36 cellular contexts compared by ENCODE assay signal in genomic region chr5:103333376-103333775, GRCh38.
"Had no signal": no experiment of that assay in that cellular context is flagged by ENCODE, and none has a peak within 500 bp of the region (broad histone marks: within the 10 kb centered on the region; RNA-seq: fewer than 3 reads in every experiment).

No MANE protein-coding gene starts in this region.

- H3K9me3 Mint-ChIP-seq: activated B cell treated with CpG ODN at 0.5 μM for 24 hours; activated CD8-positive, alpha-beta T cell treated with anti-CD3 and anti-CD28 coated beads for 36 hours; activated T-cell treated with anti-CD3 and anti-CD28 coated beads, Interleukin-2, amount 50 U/mL, for 4 hours; activated T-helper 17 cell treated with anti-CD3 and anti-CD28 coated beads, Interleukin-2, amount 50 U/mL, for 72 hours; brain; dendritic cell treated with granulocyte-macrophage colony-stimulating factor and Interleukin-4, amounts not matched to agents 40 ng/mL and 50 ng/mL, for 4 days; T-helper 2 cell treated with Interferon-gamma antibody and Interleukin-4, amounts not matched to agents 5 μg/mL and 100 μg/mL, for 36 hours had no signal

- H3K4me1 ChIP-seq: adrenal gland, breast epithelium, colonic mucosa had no signal

- FAIRE-seq: endometrium, endothelial cell of umbilical vein, frontal cortex had no signal

- DNase-seq: activated B cell treated with CpG ODN at 0.5 μM for 24 hours; activated CD4-positive, alpha-beta T cell treated with anti-CD3 and anti-CD28 coated beads for 48 hours; activated CD4-positive, alpha-beta T cell treated with anti-CD3 and anti-CD28 coated beads, Interleukin-2, amount 50 U/mL, for 1 hour; activated CD4-positive, alpha-beta T cell treated with anti-CD3 and anti-CD28 coated beads, Interleukin-2, amount 50 U/mL, for 48 hours; activated CD8-positive, alpha-beta memory T cell treated with anti-CD3 and anti-CD28 coated beads for 24 hours; activated CD8-positive, alpha-beta T cell treated with anti-CD3 and anti-CD28 coated beads for 36 hours; activated effector memory CD4-positive, alpha-beta T cell treated with Interleukin-2 at 50 U/mL for 16 hours; activated gamma-delta T cell treated with Interleukin-2 at 50 U/mL for 16 hours; activated naive CD4-positive, alpha-beta T cell treated with anti-CD3 and anti-CD28 coated beads, Interleukin-2, amount 50 U/mL, for 16 hours; activated naive CD4-positive, alpha-beta T cell treated with Interleukin-2 at 50 U/mL for 16 hours; activated T-cell treated with anti-CD3 and anti-CD28 coated beads, Interleukin-2, amount 50 U/mL, for 4 hours; adrenal gland; amygdala; aorta; central memory CD4-positive, alpha-beta T cell; cerebellar nuclear complex; colonic mucosa; effector CD4-positive, alpha-beta T cell; foreskin fibroblast; head of caudate nucleus; T-helper 1 cell; T-helper 17 cell; T1000; WERI-Rb-1 had no signal

- H3K27me3 ChIP-seq: adrenal gland, breast epithelium, cardiac muscle cell, colonic mucosa had no signal

- ATAC-seq: activated CD4-positive, CD25-positive, alpha-beta regulatory T cell treated with anti-CD3 and anti-CD28 coated beads, Interleukin-2, amount 50 U/mL, for 24 hours; activated CD8-positive, alpha-beta T cell treated with anti-CD3 and anti-CD28 coated beads for 36 hours; activated T-cell treated with anti-CD3 and anti-CD28 coated beads, Interleukin-2, amount 50 U/mL, for 4 hours; activated T-helper 17 cell treated with anti-CD3 and anti-CD28 coated beads, Interleukin-2, amount 50 U/mL, for 72 hours; T-helper 17 cell had no signal

- H3K9me3 ChIP-seq: adrenal gland, breast epithelium, colonic mucosa had no signal

- H3K27ac Mint-ChIP-seq: activated B cell treated with CpG ODN at 0.5 μM for 24 hours; activated CD8-positive, alpha-beta T cell treated with anti-CD3 and anti-CD28 coated beads for 36 hours; activated naive CD8-positive, alpha-beta T cell; activated T-helper 17 cell treated with anti-CD3 and anti-CD28 coated beads, Interleukin-2, amount 50 U/mL, for 72 hours; brain; dendritic cell treated with granulocyte-macrophage colony-stimulating factor and Interleukin-4, amounts not matched to agents 40 ng/mL and 50 ng/mL, for 4 days; T-helper 17 cell; T-helper 2 cell treated with Interferon-gamma antibody and Interleukin-4, amounts not matched to agents 5 μg/mL and 100 μg/mL, for 36 hours had no signal

- H3K36me3 ChIP-seq: adrenal gland, breast epithelium, cardiac muscle cell, colonic mucosa, WERI-Rb-1 had no signal

- H3K4me3 Mint-ChIP-seq: activated B cell treated with CpG ODN at 0.5 μM for 24 hours; activated CD8-positive, alpha-beta T cell treated with anti-CD3 and anti-CD28 coated beads for 36 hours; activated naive CD8-positive, alpha-beta T cell; activated T-cell treated with anti-CD3 and anti-CD28 coated beads, Interleukin-2, amount 50 U/mL, for 4 hours; activated T-helper 17 cell treated with anti-CD3 and anti-CD28 coated beads, Interleukin-2, amount 50 U/mL, for 72 hours; brain; dendritic cell treated with granulocyte-macrophage colony-stimulating factor and Interleukin-4, amounts not matched to agents 40 ng/mL and 50 ng/mL, for 4 days; T-helper 17 cell; T-helper 2 cell treated with Interferon-gamma antibody and Interleukin-4, amounts not matched to agents 5 μg/mL and 100 μg/mL, for 36 hours had no signal

- H3K27ac ChIP-seq: adrenal gland, breast epithelium, cardiac muscle cell, colonic mucosa, epithelial cell of prostate, WERI-Rb-1 had no signal

- H3K4me3 ChIP-seq: adrenal gland, breast epithelium, cardiac muscle cell, colonic mucosa had no signal

- H3K4me1 Mint-ChIP-seq: activated B cell treated with CpG ODN at 0.5 μM for 24 hours; activated T-helper 17 cell treated with anti-CD3 and anti-CD28 coated beads, Interleukin-2, amount 50 U/mL, for 72 hours; brain; T-helper 17 cell had no signal

- H3K27me3 Mint-ChIP-seq: activated naive CD8-positive, alpha-beta T cell; brain; dendritic cell treated with granulocyte-macrophage colony-stimulating factor and Interleukin-4, amounts not matched to agents 40 ng/mL and 50 ng/mL, for 4 days had no signal

- H3K36me3 Mint-ChIP-seq: activated naive CD8-positive, alpha-beta T cell; brain had no signal
